9 cellular contexts compared by ENCODE assay signal in genomic region chr11:118012083-118012669, GRCh38. TPM values are rescaled to one million over a fixed set of nuclear protein-coding genes. Genes with fewer than 3 reads are reported as not detected.
DNase-seq lines count a peak whose midpoint lies in the region; ATAC-seq and TF ChIP-seq lines count a peak whose summit lies in the region.
"Had no signal": no experiment of that assay in that cellular context is flagged by ENCODE, and none has a peak within 500 bp of the region (broad histone marks: within the 10 kb centered on the region; RNA-seq: fewer than 3 reads in every experiment).

No MANE protein-coding gene starts in this region.

- H3K4me1 ChIP-seq in esophagus (ENCODE audit: control insufficient read depth in 2 of 2, insufficient read depth in 2 of 2, low read length in 1 of 2) (peaks cover 0 to 18% of the 10 kb centered on the region in 2 donors), sigmoid colon (no peaks in the 10 kb centered on the region)

- ATAC-seq in HG03378 (IDR thresholded peaks at IDR 0.05; ENCODE audit: unreplicated experiment): no peak

- no peaks in the 10 kb centered on the region for H3K9me3 ChIP-seq in esophagus (ENCODE audit: control insufficient read depth in 2 of 2, insufficient read depth in 1 of 2, low read depth in 1 of 2, low read length in 1 of 2)
- no peaks in the 10 kb centered on the region for H3K9me3 ChIP-seq in sigmoid colon

- DNase-seq in NCI-H1694 treated with DMSO at 0.1 percent for 48 hours (lab: John Stamatoyannopoulos, UW) (peak; percentile 18), NCI-H1694 (lab: John Stamatoyannopoulos, UW) (no peak), RWPE1 (ENCODE audit: low spot score) (peak; percentile 64), sigmoid colon (no peak), GM10248 (ENCODE audit: extremely low spot score) (no peak), cerebellar cortex (ENCODE audit: low spot score) (no peak)

- H3K27me3 ChIP-seq in esophagus (ENCODE audit: control insufficient read depth in 1 of 2, insufficient read depth in 2 of 2, low read length in 2 of 2) (no peaks in the 10 kb centered on the region), sigmoid colon (peaks cover 0 to 3% (median 0%) of the 10 kb centered on the region in 3 donors)

- no peak for TF ChIP-seq CTCF in RWPE1 (conservative IDR thresholded peaks at IDR 0.05; ENCODE audit: low read depth)
- TF ChIP-seq CTCF in sigmoid colon (IDR thresholded peaks at IDR 0.05): no peak
- TF ChIP-seq CTCF in GM10248 (IDR thresholded peaks at IDR 0.05; ENCODE audit: control extremely low read depth, extremely low read depth, low read depth, missing control alignments): no peak

- no peak for TF ChIP-seq POLR2A in sigmoid colon (IDR thresholded peaks at IDR 0.05)

- no peak for TF ChIP-seq EP300 in sigmoid colon (IDR thresholded peaks at IDR 0.05)

- H3K4me3 ChIP-seq in esophagus (ENCODE audit: low read depth in 1 of 2, low read length in 2 of 2) (no peak overlapping the region), sigmoid colon (no peak overlapping the region)

- 41 to 51% methylated on average over 7 of the region's 7 CpGs for WGBS in esophagus, 2 donors
- WGBS in sigmoid colon, 2 donors: 53 to 74% methylated on average over 7 of the region's 7 CpGs

- CTCF ChIA-PET in RWPE1 (lab: Yijun Ruan, JAX): interaction anchor here (0.6 kb wide), 1 partner anchor 227 kb away, joined by 3 read pairs; no protein-coding TSS in a partner anchor
- CTCF ChIA-PET in GM10248 (lab: Yijun Ruan, JAX): interaction anchor here (1.6 kb wide), 3 partner anchors 41 to 205 kb away, joined by 4 to 6 read pairs (median 4); no protein-coding TSS in a partner anchor

- H3K36me3 ChIP-seq in esophagus (ENCODE audit: control insufficient read depth in 2 of 2, insufficient read depth in 2 of 2, low read length in 1 of 2) (no peaks in the 10 kb centered on the region), sigmoid colon (no peaks in the 10 kb centered on the region)

- H3K27ac ChIP-seq in RWPE1 (peak overlapping the region; percentile 45), esophagus (ENCODE audit: low read depth in 2 of 2, low read length in 1 of 2) (peak overlapping the region; percentile 18 to 55), sigmoid colon (peak overlapping the region; percentile 8 to 57 (median 43))
- H3K27ac ChIP-seq: 22Rv1 had no signal

- intact Hi-C loops in sigmoid colon (cut with DNase I): no loop called here

- POLR2A ChIA-PET in RWPE1 (lab: Yijun Ruan, JAX; ENCODE audit: low non-redundant PET) (no interaction called here), GM10248 (lab: Yijun Ruan, JAX) (no interaction called here)

RNA-seq across cellular contexts. Expression of gene IL10RA, which starts 26.0 kb away (rescaled TPM):
- polyA plus RNA-seq in esophagus (1 to 10 TPM; 2.0 to 2.2 TPM), sigmoid colon (10 to 100 TPM in 1 of 3 donors, 1 to 10 TPM in 2; 4.2 to 27.1 (median 6.7) TPM)
- 10 to 100 TPM; 13.0 to 29.6 (median 15.3) TPM for total RNA-seq in sigmoid colon

Comparison
In these comparisons a context has a peak if more than half of its experiments do, and no peak if none do; other contexts are left out.
1. DNase-seq: peak in NCI-H1694 treated with DMSO at 0.1 percent for 48 hours (single experiment) and RWPE1 (single experiment); none in NCI-H1694 (single experiment), sigmoid colon (single experiment), GM10248 (single experiment) and cerebellar cortex (single experiment).
2. Peak in every context shown above with its lines, with median percentiles within 50 percentile points of each other: H3K27ac ChIP-seq.